Comparison of ENCODE assay signal across 8 cellular contexts in genomic region chr15:74382004-74382816, GRCh38. TPM values are rescaled to one million over a fixed set of nuclear protein-coding genes. Genes with fewer than 3 reads are reported as not detected.
DNase-seq lines count a peak whose midpoint lies in the region; ATAC-seq and TF ChIP-seq lines count a peak whose summit lies in the region.

No MANE protein-coding gene starts in this region.

- peak overlapping the region; percentile 66 for H3K27ac ChIP-seq in GM23248

- peak; percentile 94 for TF ChIP-seq CTCF in WI38 (IDR thresholded peaks at IDR 0.05; ENCODE audit: low read depth, low read length)
- peak; percentile 98 for TF ChIP-seq CTCF in cardiac fibroblast (IDR thresholded peaks at IDR 0.05; ENCODE audit: low read depth, low read length)
- peak; percentile 98 for TF ChIP-seq CTCF in kidney epithelial cell (IDR thresholded peaks at IDR 0.05; ENCODE audit: insufficient read depth, low read length, poor library complexity, severe bottlenecking)

- H3K4me2 ChIP-seq in GM23248 (ENCODE audit: unreplicated experiment) = no peak overlapping the region

- H3K36me3 ChIP-seq in GM23248 (ENCODE audit: low read depth) (no peaks in the 10 kb centered on the region), kidney epithelial cell (ENCODE audit: control insufficient read depth, insufficient read depth, low read length) (no peaks in the 10 kb centered on the region)

- H3K9me3 ChIP-seq in GM23248 (ENCODE audit: low read depth) = no peaks in the 10 kb centered on the region

- no peaks in the 10 kb centered on the region for H3K27me3 ChIP-seq in GM23248 (replicated peaks; ENCODE audit: insufficient read depth)
- H3K27me3 ChIP-seq in kidney epithelial cell (ENCODE audit: control insufficient read depth, insufficient read depth, low read length) = no peaks in the 10 kb centered on the region

- H2AFZ ChIP-seq in GM23248 = peak overlapping the region; percentile 74

- in situ Hi-C loops in GM23248 (cut with MboI) = loop anchor here (5.0 kb wide), 1 partner anchor 55 kb away; no protein-coding TSS in a partner anchor

- H3K9me2 ChIP-seq in GM23248 (ENCODE audit: insufficient read depth) = no peaks in the 10 kb centered on the region

- no peak for ATAC-seq in GM21381 (IDR thresholded peaks at IDR 0.05; ENCODE audit: unreplicated experiment)

- H3K4me3 ChIP-seq in GM23248 (no peak overlapping the region), WI38 (ENCODE audit: low read depth, low read length) (no peak overlapping the region), cardiac fibroblast (replicated peaks in 1 of 2; ENCODE audit: low read depth in 2 of 2, low read length in 2 of 2) (no peak overlapping the region), kidney epithelial cell (ENCODE audit: low read depth, low read length) (no peak overlapping the region)

- H3K9ac ChIP-seq in GM23248 = peak overlapping the region; percentile 48

- no peaks in the 10 kb centered on the region for H3K79me2 ChIP-seq in GM23248 (ENCODE audit: insufficient read depth)

- DNase-seq in C1 segment of cervical spinal cord (lab: John Stamatoyannopoulos, UW) (peak in 12 of 14 donors; percentile 54 to 91 (median 80)), GM23248 (peak; percentile 87), NCI-H2171 treated with DMSO at 0.1 percent for 48 hours (lab: John Stamatoyannopoulos, UW) (peak; percentile 9), cardiac fibroblast (ENCODE audit: low read depth in 2 of 2) (peak; percentile 82 to 83), kidney epithelial cell (ENCODE audit: low read depth) (no peak)
- DNase-seq in stimulated activated CD4-positive, alpha-beta T cell treated with anti-CD3 and anti-CD28 coated beads, Interleukin-2, amount 100 ng/mL, for 24 hours = peak; percentile 83 to 86

- H4K20me1 ChIP-seq in GM23248 (ENCODE audit: insufficient read depth) = no peaks in the 10 kb centered on the region

- WGBS in GM23248 (ENCODE audit: low coverage in 1 of 2, low lambda C conversion rate in 2 of 2, missing lambda C conversion rate in 2 of 2), 2 experiments = 33 to 35% methylated on average over 11 to 13 of the region's 13 CpGs

- peaks cover 31% of the 10 kb centered on the region for H3K4me1 ChIP-seq in GM23248 (ENCODE audit: insufficient read depth)

- peaks cover 16% of the 10 kb centered on the region for H3F3A ChIP-seq in GM23248 (ENCODE audit: insufficient read depth)

RNA-seq across cellular contexts. Expression of gene CYP11A1, which starts 14.8 kb away (rescaled TPM):
- total RNA-seq in GM23248 (2014; rRNA removed; shearing (Covaris generic)) = 0.25 and 0.32 TPM in 2 replicates
- 1.2 and 1.9 TPM in 2 replicates for polyA plus RNA-seq in GM23248 (2016; fragmentation: Nextera tagmentation; extraction: Ambion mirVana)
- 2.0 and 2.9 TPM in 2 replicates for total RNA-seq in kidney epithelial cell

RNA-seq across cellular contexts. Expression of gene SEMA7A, which starts 51.5 kb away (rescaled TPM):
- total RNA-seq in GM23248 (2014; rRNA removed; shearing (Covaris generic)) = 132 and 151 TPM in 2 replicates
- 41.2 and 42.3 TPM in 2 replicates for polyA plus RNA-seq in GM23248 (2016; fragmentation: Nextera tagmentation; extraction: Ambion mirVana)
- 289 and 322 TPM in 2 replicates for total RNA-seq in kidney epithelial cell
